In the genomic region with DNA sequence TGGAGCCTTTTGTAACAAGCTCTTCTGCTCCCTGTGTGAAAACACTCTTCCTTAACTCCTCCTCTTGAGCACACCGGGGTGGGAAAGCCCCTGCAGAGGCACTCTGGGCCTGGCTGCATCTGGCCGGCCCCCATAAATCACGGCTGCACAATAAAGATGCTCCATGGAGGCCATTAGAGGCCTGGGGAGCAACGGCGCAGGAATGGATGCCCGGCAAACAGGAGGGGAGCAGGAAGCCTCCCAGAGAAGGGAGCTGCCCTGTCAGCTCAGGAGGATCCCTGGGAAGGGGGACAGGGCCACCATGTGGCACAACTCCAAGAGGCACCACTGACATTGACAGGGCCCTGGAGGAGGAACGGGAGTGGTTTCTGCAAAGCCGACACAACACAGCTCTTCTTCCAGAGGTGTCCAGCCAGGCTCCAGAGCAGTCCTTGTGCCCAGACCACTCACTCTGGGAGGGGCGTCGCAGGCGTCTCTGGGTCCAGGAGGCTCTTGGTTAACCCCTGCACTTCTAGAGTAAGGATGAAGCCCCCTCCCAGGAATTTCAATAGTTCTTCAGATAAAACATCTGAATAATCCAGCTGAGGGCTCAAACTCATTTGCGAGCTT, we compare ENCODE assay signal across 14 cellular contexts.
DNase-seq lines count a peak whose midpoint lies in the region; ATAC-seq and TF ChIP-seq lines count a peak whose summit lies in the region.
"Had no signal": no experiment of that assay in that cellular context is flagged by ENCODE, and none has a peak within 500 bp of the region (broad histone marks: within the 10 kb centered on the region; RNA-seq: fewer than 3 reads in every experiment).

No MANE protein-coding gene starts in this region.

- DNase-seq in DMS53 (lab: John Stamatoyannopoulos, UW) (peak; percentile 21), DMS53 treated with DMSO at 0.1 percent for 48 hours (lab: John Stamatoyannopoulos, UW; ENCODE audit: unreplicated experiment) (no peak), NCI-H345 (lab: John Stamatoyannopoulos, UW) (peak; percentile 83), epithelial cell of proximal tubule (ENCODE audit: low read depth) (no peak), retina (peak; percentile 89), RKO (ENCODE audit: low spot score) (no peak), hippocampal formation (lab: John Stamatoyannopoulos, UW) (no peak)
- DNase-seq: 8988T; activated CD8-positive, alpha-beta T cell treated with anti-CD3 and anti-CD28 coated beads, Interleukin-2, amount 10 ng/mL, durations not matched to agents 7 days and 5 days; activated effector memory CD4-positive, alpha-beta T cell treated with Interleukin-2 at 50 U/mL for 16 hours; aorta; NCI-H446 treated with DMSO at 0.1 percent for 48 hours; pancreas had no signal

- no peak overlapping the region for H3K4me3 ChIP-seq in epithelial cell of proximal tubule (ENCODE audit: low read depth, low read length)
- H3K4me3 ChIP-seq: pancreas had no signal

- TF ChIP-seq CTCF in epithelial cell of proximal tubule (conservative IDR thresholded peaks at IDR 0.05; ENCODE audit: low read depth, low read length): peak; percentile 18

- ATAC-seq in GM18868 (IDR thresholded peaks at IDR 0.05; ENCODE audit: unreplicated experiment): no peak
- ATAC-seq: activated CD8-positive, alpha-beta T cell treated with anti-CD3 and anti-CD28 coated beads, Interleukin-2, amount 10 ng/mL, durations not matched to agents 7 days and 5 days; pancreas had no signal

Comparison
In these comparisons a context has a peak if more than half of its experiments do, and no peak if none do; other contexts are left out.
1. DNase-seq: peak in DMS53 (single experiment), NCI-H345 (single experiment) and retina (single experiment); none in DMS53 treated with DMSO at 0.1 percent for 48 hours (single experiment), epithelial cell of proximal tubule (single experiment), RKO (single experiment) and hippocampal formation (0 of 2).